ENCODE assay signal across 25 cellular contexts in the genomic region with DNA sequence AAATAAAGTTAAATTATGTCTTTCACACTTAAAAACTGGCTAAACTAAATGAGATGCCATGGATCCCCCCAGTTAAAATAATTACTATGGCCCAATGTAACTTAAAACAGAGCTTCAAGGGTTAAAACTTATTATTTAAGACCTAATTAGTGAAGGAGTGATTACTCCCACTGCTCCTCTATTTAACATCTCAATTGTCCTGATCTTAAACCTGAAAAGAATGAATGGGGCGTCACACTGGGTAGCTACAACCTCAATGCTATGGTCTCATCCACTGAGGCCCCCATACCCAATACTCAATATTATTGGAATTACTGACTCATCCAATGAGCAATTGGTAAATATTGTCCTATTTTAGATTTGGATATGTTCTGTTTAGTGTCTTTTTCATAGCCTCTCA. TPM values are rescaled to one million over a fixed set of nuclear protein-coding genes. Genes with fewer than 3 reads are reported as not detected.
DNase-seq lines count a peak whose midpoint lies in the region; ATAC-seq, FAIRE-seq and TF ChIP-seq lines count a peak whose summit lies in the region.
"Had no signal": no experiment of that assay in that cellular context is flagged by ENCODE, and none has a peak within 500 bp of the region (broad histone marks: within the 10 kb centered on the region; RNA-seq: fewer than 3 reads in every experiment).

No MANE protein-coding gene starts in this region.

- H3K56ac ChIP-seq in H1 (replicated peaks; ENCODE audit: insufficient read length, low read depth, low read length) = no peak overlapping the region

- H2BK20ac ChIP-seq in H1 (ENCODE audit: low read length) = peak overlapping the region; percentile 86; the same call in 1 of the 2 replicates

- no peaks in the 10 kb centered on the region for H3K27me3 Mint-ChIP-seq in activated naive CD8-positive, alpha-beta T cell treated with anti-CD3 and anti-CD28 coated beads, Interleukin-2, amount 50 U/mL, for 24 hours
- H3K27me3 Mint-ChIP-seq: CD4-positive, alpha-beta T cell had no signal

- no peak overlapping the region for H4K8ac ChIP-seq in H1 (ENCODE audit: extremely low read depth, insufficient read depth, low read length)

- H3K4ac ChIP-seq in H1 (replicated peaks; ENCODE audit: insufficient read length, low read depth, low read length) = no peak overlapping the region

- ATAC-seq in activated naive CD8-positive, alpha-beta T cell treated with anti-CD3 and anti-CD28 coated beads, Interleukin-2, amount 50 U/mL, for 24 hours = no peak
- ATAC-seq in HG03571 (IDR thresholded peaks at IDR 0.05; ENCODE audit: unreplicated experiment) = no peak
- ATAC-seq: A549, GM12878 had no signal

- peaks cover 5% of the 10 kb centered on the region for H3K9me3 Mint-ChIP-seq in activated naive CD8-positive, alpha-beta T cell treated with anti-CD3 and anti-CD28 coated beads, Interleukin-2, amount 50 U/mL, for 24 hours
- H3K9me3 Mint-ChIP-seq: CD4-positive, alpha-beta T cell; HFFc6 had no signal

- no peak overlapping the region for H3K27ac Mint-ChIP-seq in activated naive CD8-positive, alpha-beta T cell treated with anti-CD3 and anti-CD28 coated beads, Interleukin-2, amount 50 U/mL, for 24 hours
- H3K27ac Mint-ChIP-seq: CD14-positive monocyte; CD4-positive, alpha-beta T cell; CD8-positive, alpha-beta memory T cell; HFFc6 had no signal

- DNase-seq in H7 (peak; percentile 16), H1 (ENCODE audit: low read depth in 1 of 2, low spot score in 2 of 2) (no peak)
- DNase-seq in activated naive CD8-positive, alpha-beta T cell treated with anti-CD3 and anti-CD28 coated beads, Interleukin-2, amount 50 U/mL, for 24 hours = no peak
- no peak for DNase-seq in effector CD4-positive, alpha-beta T cell
- DNase-seq: 8988T; ACHN; AML-193; BE2C; CD4-positive, alpha-beta T cell; CD8-positive, alpha-beta memory T cell; DMS 273 treated with DMSO at 0.1 percent for 48 hours; DMS79; EL; GDM1; HFFc6 had no signal

- H3K4me3 Mint-ChIP-seq in activated naive CD8-positive, alpha-beta T cell treated with anti-CD3 and anti-CD28 coated beads, Interleukin-2, amount 50 U/mL, for 24 hours = no peak overlapping the region
- H3K4me3 Mint-ChIP-seq: CD14-positive monocyte; CD4-positive, alpha-beta T cell; CD8-positive, alpha-beta memory T cell; HFFc6 had no signal

- no peak overlapping the region for H3K9ac ChIP-seq in H1 (replicated peaks in 1 of 4; ENCODE audit: extremely low read depth in 1 of 4, low read depth in 3 of 4, low read length in 3 of 4)
- no peak overlapping the region for H3K9ac ChIP-seq in iPS-20b (ENCODE audit: low read depth, low read length)
- H3K9ac ChIP-seq: BLaER1 treated with 17β-estradiol and CSF1 and Interleukin-3, amounts not matched to agents 10 nM and 100 nM had no signal

- H3K18ac ChIP-seq in H1 (ENCODE audit: extremely low read depth, low read length) = no peak overlapping the region; the same call in 1 of the 2 replicates

- H3K4me1 Mint-ChIP-seq in activated naive CD8-positive, alpha-beta T cell treated with anti-CD3 and anti-CD28 coated beads, Interleukin-2, amount 50 U/mL, for 24 hours = no peaks in the 10 kb centered on the region

- H2BK5ac ChIP-seq in H1 (ENCODE audit: low read depth, low read length) = no peak overlapping the region

- H2AK5ac ChIP-seq in H1 (ENCODE audit: low read depth, low read length) = no peak overlapping the region

- no peaks in the 10 kb centered on the region for H3K36me3 ChIP-seq in H7 (replicated peaks; ENCODE audit: control insufficient read depth, insufficient read depth, low read length)
- no peaks in the 10 kb centered on the region for H3K36me3 ChIP-seq in H1 (ENCODE audit: control insufficient read depth in 2 of 4, insufficient read depth in 4 of 4, low read length in 3 of 4)
- H3K36me3 ChIP-seq in iPS-20b (ENCODE audit: insufficient read depth, low read depth, low read length) = no peaks in the 10 kb centered on the region
- H3K36me3 ChIP-seq: BE2C; BLaER1 treated with 17β-estradiol and CSF1 and Interleukin-3, amounts not matched to agents 10 nM and 100 nM; HAP-1 had no signal

- no peak overlapping the region for H3K14ac ChIP-seq in H1 (ENCODE audit: insufficient read length)

- H3K36me3 Mint-ChIP-seq in activated naive CD8-positive, alpha-beta T cell treated with anti-CD3 and anti-CD28 coated beads, Interleukin-2, amount 50 U/mL, for 24 hours (ENCODE audit: low read depth) = no peaks in the 10 kb centered on the region
- H3K36me3 Mint-ChIP-seq: CD14-positive monocyte had no signal

- no peak overlapping the region for H4K5ac ChIP-seq in H1 (ENCODE audit: insufficient read length, low read depth, low read length)

- no peaks in the 10 kb centered on the region for H4K20me1 ChIP-seq in H1 (replicated peaks in 1 of 2; ENCODE audit: control insufficient read depth in 1 of 2, insufficient read depth in 2 of 2, low read length in 2 of 2)
- H4K20me1 ChIP-seq: BLaER1 treated with 17β-estradiol and CSF1 and Interleukin-3, amounts not matched to agents 10 nM and 100 nM had no signal

- H3K4me2 ChIP-seq in H1 (ENCODE audit: insufficient read depth in 1 of 2, low read depth in 2 of 2, low read length in 2 of 2) = peak overlapping the region; percentile 45 to 56; a peak in 3 of 4 replicates
- H3K4me2 ChIP-seq: A549; BLaER1 treated with 17β-estradiol and CSF1 and Interleukin-3, amounts not matched to agents 10 nM and 100 nM had no signal

- H3K4me1 ChIP-seq in H1 (replicated peaks in 1 of 4; ENCODE audit: control insufficient read depth in 3 of 4, insufficient read depth in 4 of 4, low read length in 3 of 4) = peaks cover 0 to 7% (median 0%) of the 10 kb centered on the region in 4 experiments; a peak in 3 of 7 replicates
- peaks cover 12% of the 10 kb centered on the region; the same call in 1 of the 2 replicates for H3K4me1 ChIP-seq in iPS-20b (ENCODE audit: insufficient read depth, low read length)
- H3K4me1 ChIP-seq: A549, BE2C, HAP-1 had no signal

- no peak overlapping the region for H3K23ac ChIP-seq in H1 (ENCODE audit: insufficient read length)

- POLR2A ChIA-PET in H1 (lab: Charles Lee; ENCODE audit: partially characterized antibody) = interaction anchor here (1.2 kb wide), 1 partner anchor 22 kb away, joined by 3 read pairs; no protein-coding TSS in a partner anchor

- H3K79me1 ChIP-seq in H1 (ENCODE audit: low read depth, low read length) = no peaks in the 10 kb centered on the region

- H2BK120ac ChIP-seq in H1 (replicated peaks; ENCODE audit: low read depth, low read length) = peak overlapping the region; percentile 28

- peak; percentile 39 for FAIRE-seq in H1 (lab: Jason Lieb, UNC)
- FAIRE-seq: D721Med, GM12878, GM18507 had no signal

- H3K4me3 ChIP-seq in H7 (ENCODE audit: insufficient read depth, low read depth, low read length) (no peak overlapping the region), H1 (ENCODE audit: extremely low read depth in 1 of 4, insufficient read depth in 2 of 4, low read depth in 3 of 4, low read length in 4 of 4) (peak overlapping the region in 1 of 4 experiments; percentile 26; a peak in 1 of 8 replicates), iPS-20b (ENCODE audit: low read length) (peak overlapping the region; percentile 47; the same call in 1 of the 2 replicates)
- H3K4me3 ChIP-seq: A549; BLaER1 treated with 17β-estradiol and CSF1 and Interleukin-3, amounts not matched to agents 10 nM and 100 nM; GM12878; HAP-1 had no signal

- H3K23me2 ChIP-seq in H1 (ENCODE audit: low read depth, low read length) = no peaks in the 10 kb centered on the region

- H3K9me3 ChIP-seq in H1 (ENCODE audit: insufficient read depth in 2 of 2, low read depth in 1 of 2, low read length in 1 of 2) (no peaks in the 10 kb centered on the region; a peak in 1 of 4 replicates), iPS-20b (ENCODE audit: insufficient read depth, low read depth, low read length) (peaks cover 12% of the 10 kb centered on the region)
- H3K9me3 ChIP-seq: BE2C had no signal

- H3K27me3 ChIP-seq in H7 (ENCODE audit: control insufficient read depth, insufficient read depth, low read length) (no peaks in the 10 kb centered on the region), H1 (replicated peaks in 1 of 4; ENCODE audit: control insufficient read depth in 3 of 4, extremely low read depth in 1 of 4, insufficient read depth in 3 of 4, low read length in 3 of 4) (no peaks in the 10 kb centered on the region), iPS-20b (ENCODE audit: insufficient read depth, low read length) (no peaks in the 10 kb centered on the region)
- H3K27me3 ChIP-seq: BE2C; BLaER1 treated with 17β-estradiol and CSF1 and Interleukin-3, amounts not matched to agents 10 nM and 100 nM had no signal

- no peak overlapping the region for H2BK15ac ChIP-seq in H1 (ENCODE audit: low read length)

- TF ChIP-seq POLR2A in H1 (IDR thresholded peaks at IDR 0.05; ENCODE audit: control extremely low read depth in 1 of 2, low read depth in 2 of 2, low read length in 2 of 2) = no peak

- no peak for TF ChIP-seq EP300 in H1 (IDR thresholded peaks at IDR 0.05; ENCODE audit: borderline replicate concordance in 1 of 2, low read depth in 2 of 2, low read length in 2 of 2)

- TF ChIP-seq RAD21 in H1 (IDR thresholded peaks at IDR 0.05 in 1 of 2, conservative IDR thresholded peaks at IDR 0.05 in 1 of 2; ENCODE audit: low read depth in 2 of 2, low read length in 2 of 2) = no peak

- no peak overlapping the region for H2AFZ ChIP-seq in H1 (ENCODE audit: low read length)

- no peak overlapping the region for H2BK12ac ChIP-seq in H1 (ENCODE audit: low read depth, low read length)

- H3K79me2 ChIP-seq in H1 (ENCODE audit: control insufficient read depth in 1 of 2, insufficient read depth in 2 of 2, low read length in 2 of 2) = no peaks in the 10 kb centered on the region

- no peak overlapping the region for H4K91ac ChIP-seq in H1 (replicated peaks; ENCODE audit: insufficient read length, low read length)

- no peak for TF ChIP-seq CTCF in H1 (IDR thresholded peaks at IDR 0.05; ENCODE audit: control extremely low read depth in 1 of 3, insufficient read depth in 1 of 3, low read depth in 1 of 3, low read length in 3 of 3)

- no peak overlapping the region for H3K27ac ChIP-seq in H1 (ENCODE audit: low read depth, low read length)
- peak overlapping the region; percentile 28 for H3K27ac ChIP-seq in iPS-20b (ENCODE audit: low read length)
- H3K27ac ChIP-seq: A549; BLaER1 treated with 17β-estradiol and CSF1 and Interleukin-3, amounts not matched to agents 10 nM and 100 nM had no signal

- 22% methylated on average over 1 of the region's 1 CpG; no CpG with 5 or more reads in 1 of the 2 experiments for WGBS in H1 (ENCODE audit: extremely low coverage in 1 of 2, insufficient coverage in 1 of 2, insufficient read length in 1 of 2, insufficient replicate concordance in 2 of 2, low coverage in 1 of 2, low lambda C conversion rate in 2 of 2, missing lambda C conversion rate in 1 of 2), 2 experiments

- CTCF ChIA-PET in H1 (lab: Charles Lee; ENCODE audit: partially characterized antibody) = interaction anchor here (1.3 kb wide), 1 partner anchor 91 kb away, joined by 3 read pairs; no protein-coding TSS in a partner anchor

RNA-seq across cellular contexts. Expression of gene TMEM255A, which starts 21.1 kb away (rescaled TPM):
- 0.44 and 0.94 TPM in 2 replicates for total RNA-seq in H7 (2014; rRNA removed; shearing (Covaris generic))
- 0.23 and 0.73 TPM in 2 replicates for total RNA-seq in H1 (2021; fragmentation: NEBNext Ultra II Directional; extraction: Animal tissue kit (Norgen Biotek cat#: 25700))
- 1.1 and 2.3 TPM in 2 replicates for polyA plus RNA-seq in H1 (2011; rRNA removed)
- 1.3 TPM for polyA plus RNA-seq in H1 (2011; cell fraction: cytosol; rRNA removed)
- 0.63 TPM for polyA plus RNA-seq in H1 (2011; cell fraction: nucleus; rRNA removed)
- polyA plus RNA-seq in H1 (2012, experiment 1 of 2) = 0.87 to 2.3 TPM (median 1.4 TPM) in 4 replicates
- 0.16 TPM for polyA plus RNA-seq in H1 (2012, experiment 2 of 2)
- polyA plus RNA-seq in H1 (2013, experiment 1 of 2) = 0.14 TPM
- polyA plus RNA-seq in H1 (2013, experiment 2 of 2) = 0.06 TPM
- polyA minus RNA-seq in H1 (2011; rRNA and poly(A)+ RNA removed) = 2.4 and 2.9 TPM in 2 replicates
- polyA minus RNA-seq in H1 (2011; cell fraction: cytosol; rRNA and poly(A)+ RNA removed) = 0.88 TPM
- 0.60 TPM for polyA minus RNA-seq in H1 (2011; cell fraction: nucleus; rRNA and poly(A)+ RNA removed)
- total RNA-seq: CD4-positive, alpha-beta T cell had no signal

RNA-seq across cellular contexts. Expression of gene ATP1B4, which starts 29.5 kb away (rescaled TPM):
- not detected in 2 replicates for total RNA-seq in H7 (2014; rRNA removed; shearing (Covaris generic))
- not detected in 2 replicates for total RNA-seq in H1 (2021; fragmentation: NEBNext Ultra II Directional; extraction: Animal tissue kit (Norgen Biotek cat#: 25700))
- not detected in 2 replicates for polyA plus RNA-seq in H1 (2011; rRNA removed)
- polyA plus RNA-seq in H1 (2011; cell fraction: cytosol; rRNA removed) = not detected
- not detected for polyA plus RNA-seq in H1 (2011; cell fraction: nucleus; rRNA removed)
- not detected in 4 replicates for polyA plus RNA-seq in H1 (2012, experiment 1 of 2)
- not detected for polyA plus RNA-seq in H1 (2012, experiment 2 of 2)
- polyA plus RNA-seq in H1 (2013, experiment 1 of 2) = not detected
- polyA plus RNA-seq in H1 (2013, experiment 2 of 2) = not detected
- polyA minus RNA-seq in H1 (2011; rRNA and poly(A)+ RNA removed) = not detected in 2 replicates
- polyA minus RNA-seq in H1 (2011; cell fraction: cytosol; rRNA and poly(A)+ RNA removed) = not detected
- not detected for polyA minus RNA-seq in H1 (2011; cell fraction: nucleus; rRNA and poly(A)+ RNA removed)
- total RNA-seq: CD4-positive, alpha-beta T cell; CD8-positive, alpha-beta memory T cell; GM12878; H4; HFFc6 had no signal
- polyA plus RNA-seq: A549; CD14-positive monocyte; CD8-positive, alpha-beta memory T cell; GM12878 had no signal
